ENCODE assay signal across 25 cellular contexts in genomic region chr7:66537380-66537779, GRCh38.
DNase-seq lines count a peak whose midpoint lies in the region; ATAC-seq, FAIRE-seq and TF ChIP-seq lines count a peak whose summit lies in the region.
"Had no signal": no experiment of that assay in that cellular context is flagged by ENCODE, and none has a peak within 500 bp of the region (broad histone marks: within the 10 kb centered on the region; RNA-seq: fewer than 3 reads in every experiment).

No MANE protein-coding gene starts in this region.

- DNase-seq in Caco-2 (no peak), adipocyte (ENCODE audit: low read depth) (no peak), HepG2 (ENCODE audit: low spot score) (no peak), heart left ventricle (no peak), NCI-H1436 (lab: John Stamatoyannopoulos, UW) (no peak)
- DNase-seq in stimulated activated naive B cell treated with anti-CD40 and anti-IgM and Interleukin-4, amounts not matched to agents 10 μg/mL and 1 μg/mL and 100 μg/mL, for 72 hours = no peak
- no peak for DNase-seq in activated naive CD4-positive, alpha-beta T cell treated with Interleukin-2 at 50 U/mL for 16 hours
- DNase-seq in CD4-positive, alpha-beta T cell = no peak
- DNase-seq: 8988T; ACHN; AML-193; C1 segment of cervical spinal cord; CD8-positive, alpha-beta T cell; DMS 273 treated with DMSO at 0.1 percent for 48 hours; DMS79; EL; GDM1; GOT3; HFFc6 had no signal

- H2AFZ ChIP-seq in HepG2 (ENCODE audit: low read length) = no peak overlapping the region

- no peaks in the 10 kb centered on the region for H4K20me1 ChIP-seq in HepG2 (ENCODE audit: insufficient read depth, low read length)

- POLR2A ChIA-PET in Caco-2 (lab: Charles Lee) (interaction anchor here (1.1 kb wide), 1 partner anchor 43 kb away, joined by 3 read pairs; no protein-coding TSS in a partner anchor), HepG2 (lab: Yijun Ruan, JAX) (interaction anchor here (0.9 kb wide), 1 partner anchor 98 kb away, joined by 3 read pairs; no protein-coding TSS in a partner anchor)
- POLR2A ChIA-PET in CD4-positive, alpha-beta T cell (lab: Charles Lee) = no interaction called here

- TF ChIP-seq POLR2A in HepG2 (IDR thresholded peaks at IDR 0.05; ENCODE audit: insufficient read depth in 1 of 2, low read depth in 2 of 2, low read length in 2 of 2) (no peak), heart left ventricle (IDR thresholded peaks at IDR 0.05) (no peak)

- H3K9me3 ChIP-seq in Caco-2 (no peaks in the 10 kb centered on the region), adipocyte (ENCODE audit: control insufficient read depth, low read length) (no peaks in the 10 kb centered on the region), HepG2 (ENCODE audit: low read length) (no peaks in the 10 kb centered on the region), heart left ventricle (no peaks in the 10 kb centered on the region)
- H3K9me3 ChIP-seq in CD4-positive, alpha-beta T cell (ENCODE audit: control insufficient read depth, low read length) = no peaks in the 10 kb centered on the region
- H3K9me3 ChIP-seq: A549, HAP-1 had no signal

- peaks cover 47% of the 10 kb centered on the region for H3K36me3 Mint-ChIP-seq in Caco-2 (ENCODE audit: insufficient read depth, unreplicated experiment)
- H3K36me3 Mint-ChIP-seq in stimulated activated naive B cell treated with anti-CD40 and anti-IgM and Interleukin-4, amounts not matched to agents 10 μg/mL and 1 μg/mL and 100 μg/mL, for 72 hours = peaks cover 19 to 22% of the 10 kb centered on the region in 2 donors
- H3K36me3 Mint-ChIP-seq in CD4-positive, alpha-beta T cell (ENCODE audit: low read depth) = peaks cover 14% of the 10 kb centered on the region

- CTCF ChIA-PET in Caco-2 (lab: Charles Lee) = no interaction called here
- CTCF ChIA-PET in HepG2 (lab: Yijun Ruan, JAX; ENCODE audit: low intra/inter-chr PET ratio, low total read pairs) = no interaction called here
- CTCF ChIA-PET in CD4-positive, alpha-beta T cell (lab: Charles Lee) = interaction anchor here (0.5 to 1.3 kb wide), 2 partner anchors 21 to 66 kb away, joined by 3 to 6 read pairs; no protein-coding TSS in a partner anchor

- no peak overlapping the region for H3K4me3 Mint-ChIP-seq in Caco-2 (ENCODE audit: unreplicated experiment)
- no peak overlapping the region for H3K4me3 Mint-ChIP-seq in stimulated activated naive B cell treated with anti-CD40 and anti-IgM and Interleukin-4, amounts not matched to agents 10 μg/mL and 1 μg/mL and 100 μg/mL, for 72 hours
- H3K4me3 Mint-ChIP-seq in CD4-positive, alpha-beta T cell = no peak overlapping the region
- H3K4me3 Mint-ChIP-seq: CD8-positive, alpha-beta T cell; HFFc6 had no signal

- no peaks in the 10 kb centered on the region; the same call in none of the 2 replicates for H3K36me3 ChIP-seq in Caco-2 (ENCODE audit: control insufficient read depth, insufficient read depth, low read length)
- H3K36me3 ChIP-seq in adipocyte (ENCODE audit: control insufficient read depth, insufficient read depth, low read length, severe bottlenecking) = peaks cover 7% of the 10 kb centered on the region
- H3K36me3 ChIP-seq in HepG2 (replicated peaks in 1 of 2; ENCODE audit: control insufficient read depth in 1 of 2, insufficient read depth in 2 of 2, low read length in 2 of 2) = peaks cover 0 to 6% of the 10 kb centered on the region in 2 experiments; a peak in 2 of 5 replicates
- H3K36me3 ChIP-seq in heart left ventricle = peaks cover 0 to 14% (median 4%) of the 10 kb centered on the region in 9 donors
- H3K36me3 ChIP-seq: HAP-1 had no signal

- H3K27me3 Mint-ChIP-seq in Caco-2 (ENCODE audit: insufficient read depth, unreplicated experiment) = no peaks in the 10 kb centered on the region
- H3K27me3 Mint-ChIP-seq in stimulated activated naive B cell treated with anti-CD40 and anti-IgM and Interleukin-4, amounts not matched to agents 10 μg/mL and 1 μg/mL and 100 μg/mL, for 72 hours = no peaks in the 10 kb centered on the region
- H3K27me3 Mint-ChIP-seq in CD4-positive, alpha-beta T cell = no peaks in the 10 kb centered on the region

- TF ChIP-seq EP300 in HepG2 (IDR thresholded peaks at IDR 0.05; ENCODE audit: low read depth in 2 of 2, low read length in 2 of 2) = no peak
- TF ChIP-seq EP300 in HepG2 (CRISPR knock-in tag; IDR thresholded peaks at IDR 0.05; ENCODE audit: borderline replicate concordance) = no peak

- H3K27me3 ChIP-seq in Caco-2 (replicated peaks; ENCODE audit: control insufficient read depth, insufficient read depth, low read length) = no peaks in the 10 kb centered on the region
- H3K27me3 ChIP-seq in adipocyte (replicated peaks; ENCODE audit: control insufficient read depth, insufficient read depth, low read length) = no peaks in the 10 kb centered on the region
- H3K27me3 ChIP-seq in HepG2 (ENCODE audit: control insufficient read depth in 1 of 2, insufficient read depth in 2 of 2, low read length in 2 of 2) = no peaks in the 10 kb centered on the region
- H3K27me3 ChIP-seq in heart left ventricle = no peaks in the 10 kb centered on the region
- no peaks in the 10 kb centered on the region for H3K27me3 ChIP-seq in CD4-positive, alpha-beta T cell (ENCODE audit: control insufficient read depth, insufficient read depth, low read length)

- H3K27ac Mint-ChIP-seq in Caco-2 (ENCODE audit: unreplicated experiment) = peak overlapping the region; percentile 22
- peak overlapping the region; percentile 42 for H3K27ac Mint-ChIP-seq in stimulated activated naive B cell treated with anti-CD40 and anti-IgM and Interleukin-4, amounts not matched to agents 10 μg/mL and 1 μg/mL and 100 μg/mL, for 72 hours
- H3K27ac Mint-ChIP-seq in CD4-positive, alpha-beta T cell = no peak overlapping the region
- H3K27ac Mint-ChIP-seq: CD8-positive, alpha-beta T cell; HFFc6 had no signal

- no peaks in the 10 kb centered on the region for H3K9me3 Mint-ChIP-seq in Caco-2 (ENCODE audit: unreplicated experiment)
- H3K9me3 Mint-ChIP-seq in stimulated activated naive B cell treated with anti-CD40 and anti-IgM and Interleukin-4, amounts not matched to agents 10 μg/mL and 1 μg/mL and 100 μg/mL, for 72 hours = no peaks in the 10 kb centered on the region
- H3K9me3 Mint-ChIP-seq in CD4-positive, alpha-beta T cell = no peaks in the 10 kb centered on the region
- H3K9me3 Mint-ChIP-seq: CD8-positive, alpha-beta T cell; HFFc6 had no signal

- BruUV-seq in Caco-2 (replicated peaks; lab: Mats Ljungman, UMichigan) = no TSS peak
- no TSS peak for BruUV-seq in HepG2 (replicated peaks; lab: Mats Ljungman, UMichigan)

- no peak overlapping the region for H3K4me2 ChIP-seq in HepG2 (ENCODE audit: low read depth, low read length)
- H3K4me2 ChIP-seq: A549 had no signal

- no peak for FAIRE-seq in HepG2 (lab: Jason Lieb, UNC)
- FAIRE-seq: A549, D721Med, GM12878, GM19239, H54 had no signal

- no peak overlapping the region for H3K4me3 ChIP-seq in Caco-2 (ENCODE audit: low read depth, low read length)
- no peak overlapping the region for H3K4me3 ChIP-seq in adipocyte (ENCODE audit: low read length)
- H3K4me3 ChIP-seq in HepG2 (replicated peaks in 1 of 3; ENCODE audit: insufficient read depth in 1 of 3, low read depth in 2 of 3, low read length in 3 of 3) = no peak overlapping the region
- H3K4me3 ChIP-seq in heart left ventricle = no peak overlapping the region
- H3K4me3 ChIP-seq: A549, GM12878, HAP-1 had no signal

- TF ChIP-seq CTCF in Caco-2 (IDR thresholded peaks at IDR 0.05; ENCODE audit: insufficient read depth in 1 of 2, low read depth in 1 of 2, low read length in 1 of 2, severe bottlenecking in 1 of 2, unreplicated experiment in 1 of 2) (no peak), HepG2 (CRISPR knock-in tag; IDR thresholded peaks at IDR 0.05) (no peak), heart left ventricle (IDR thresholded peaks at IDR 0.05) (no peak)
- no peak for TF ChIP-seq CTCF in CD4-positive, alpha-beta T cell (IDR thresholded peaks at IDR 0.05)

- in situ Hi-C loops in HepG2 (cut with HindIII; ENCODE audit: extremely low pct_ligation_motif_present, low pct_unique_long_range_greater_than_20kb) = no loop called here

- H3K9ac ChIP-seq in adipocyte (ENCODE audit: low read length) (peak overlapping the region; percentile 17), HepG2 (ENCODE audit: insufficient read depth, low read depth, low read length) (no peak overlapping the region)

- ATAC-seq in HepG2 (no peak), heart left ventricle (no peak)
- ATAC-seq in stimulated activated naive B cell treated with anti-CD40 and anti-IgM and Interleukin-4, amounts not matched to agents 10 μg/mL and 1 μg/mL and 100 μg/mL, for 72 hours (replicated peaks) = no peak
- ATAC-seq in CD4-positive, alpha-beta T cell (ENCODE audit: poor library complexity) = no peak
- ATAC-seq: A549; CD8-positive, alpha-beta T cell; GM12878 had no signal

- H3K4me1 ChIP-seq in Caco-2 = 0 out of 2 replicates have a peak, but pooled peaks cover 8% of the 10 kb centered on the region
- H3K4me1 ChIP-seq in adipocyte (ENCODE audit: control insufficient read depth, insufficient read depth, low read length) = peaks cover 40% of the 10 kb centered on the region
- H3K4me1 ChIP-seq in HepG2 (ENCODE audit: insufficient read depth, low read length) = peaks cover 67% of the 10 kb centered on the region
- peaks cover 0 to 10% (median 0%) of the 10 kb centered on the region in 12 donors for H3K4me1 ChIP-seq in heart left ventricle
- H3K4me1 ChIP-seq: A549 had no signal

- intact Hi-C loops in Caco-2 (cut with micrococcal nuclease; ENCODE audit: unreplicated experiment) = no loop called here
- intact Hi-C loops in HepG2 (cut with micrococcal nuclease; ENCODE audit: unreplicated experiment) = loop anchor here (5.0 kb wide), 1 partner anchor 395 kb away; no protein-coding TSS in a partner anchor
- intact Hi-C loops in heart left ventricle (cut with DNase I) = no loop called here
- intact Hi-C loops in CD4-positive, alpha-beta T cell (cut with DNase I, micrococcal nuclease) = loop anchor here in 1 of 2 experiments (5.0 kb wide), 1 partner anchor 705 kb away; no protein-coding TSS in a partner anchor

- peak overlapping the region; percentile 93 for H3K27ac ChIP-seq in HepG2 (ENCODE audit: extremely low read length, insufficient read depth, low read length)
- no peak overlapping the region for H3K27ac ChIP-seq in heart left ventricle
- H3K27ac ChIP-seq in CD4-positive, alpha-beta T cell (ENCODE audit: low read depth, low read length) = no peak overlapping the region
- H3K27ac ChIP-seq: A549 had no signal

- no peaks in the 10 kb centered on the region for H3K79me2 ChIP-seq in HepG2 (ENCODE audit: insufficient read depth, low read length)

- peaks cover 9% of the 10 kb centered on the region for H3K4me1 Mint-ChIP-seq in Caco-2 (ENCODE audit: low read depth, unreplicated experiment)
- peaks cover 0 to 4% of the 10 kb centered on the region in 2 donors for H3K4me1 Mint-ChIP-seq in stimulated activated naive B cell treated with anti-CD40 and anti-IgM and Interleukin-4, amounts not matched to agents 10 μg/mL and 1 μg/mL and 100 μg/mL, for 72 hours
- no peaks in the 10 kb centered on the region for H3K4me1 Mint-ChIP-seq in CD4-positive, alpha-beta T cell (ENCODE audit: low read depth)

- 74% methylated on average over 8 of the region's 10 CpGs for WGBS in HepG2 (ENCODE audit: low lambda C conversion rate)
- 75 to 90% (median 87%) methylated on average over 10 of the region's 10 CpGs for WGBS in heart left ventricle, 4 donors

- no peak for TF ChIP-seq RAD21 in HepG2 (CRISPR knock-in tag; IDR thresholded peaks at IDR 0.05)

TF ChIP-seq in HepG2, 621 proteins besides CTCF, POLR2A, EP300 and RAD21 (continues in another document):
- TF ChIP-seq ZSCAN25 (CRISPR knock-in tag; IDR thresholded peaks at IDR 0.05) = no peak
